Comparison of ENCODE assay signal across 8 cellular contexts in the genomic region with DNA sequence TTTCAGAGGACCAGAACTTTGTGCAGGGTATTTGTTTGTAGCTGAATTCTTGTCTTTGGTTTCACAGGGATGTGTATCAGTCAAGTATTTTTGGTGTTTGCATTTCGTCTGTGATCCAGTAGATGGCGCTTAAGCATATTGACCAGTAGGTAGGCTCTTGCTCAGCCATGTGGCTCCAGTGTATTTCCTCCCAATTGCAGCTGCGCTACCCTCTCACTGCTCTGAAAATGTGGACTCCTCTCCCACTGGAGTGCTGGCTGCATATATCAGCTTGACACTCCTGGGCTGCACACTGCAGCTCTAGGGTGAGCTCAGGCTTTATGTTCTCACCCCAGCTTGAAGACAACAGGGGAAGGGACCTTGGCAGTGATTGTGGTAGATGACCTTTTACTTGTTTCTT.
DNase-seq lines count a peak whose midpoint lies in the region; ATAC-seq lines count a peak whose summit lies in the region.

No MANE protein-coding gene starts in this region.

- ATAC-seq in activated T-cell treated with anti-CD3 and anti-CD28 coated beads, Interleukin-2, amount 50 U/mL, for 72 hours (replicated peaks in 1 of 2) = peak in 1 of 2 donors; percentile 7
- peak; percentile 74 for ATAC-seq in stimulated activated memory B cell treated with anti-CD40 and anti-IgM and Interleukin-4, amounts not matched to agents 10 μg/mL and 1 μg/mL and 100 μg/mL, for 72 hours
- ATAC-seq in left colon = no peak

- no peaks in the 10 kb centered on the region for H3K27me3 Mint-ChIP-seq in activated T-cell treated with anti-CD3 and anti-CD28 coated beads, Interleukin-2, amount 50 U/mL, for 72 hours (ENCODE audit: low read depth)
- peaks cover 11% of the 10 kb centered on the region for H3K27me3 Mint-ChIP-seq in stimulated activated memory B cell treated with anti-CD40 and anti-IgM and Interleukin-4, amounts not matched to agents 10 μg/mL and 1 μg/mL and 100 μg/mL, for 72 hours

- no peaks in the 10 kb centered on the region for H3K79me2 ChIP-seq in GM23248 (ENCODE audit: insufficient read depth)

- no peaks in the 10 kb centered on the region for H3K9me3 ChIP-seq in GM23248 (ENCODE audit: low read depth)

- H4K20me1 ChIP-seq in GM23248 (ENCODE audit: insufficient read depth) = no peaks in the 10 kb centered on the region

- no peaks in the 10 kb centered on the region for H3K4me1 Mint-ChIP-seq in activated T-cell treated with anti-CD3 and anti-CD28 coated beads, Interleukin-2, amount 50 U/mL, for 72 hours (ENCODE audit: low read depth)
- H3K4me1 Mint-ChIP-seq in stimulated activated memory B cell treated with anti-CD40 and anti-IgM and Interleukin-4, amounts not matched to agents 10 μg/mL and 1 μg/mL and 100 μg/mL, for 72 hours = peaks cover 7% of the 10 kb centered on the region

- intact Hi-C loops in left colon (cut with DNase I, micrococcal nuclease) = no loop called here

- H3K4me3 Mint-ChIP-seq in activated T-cell treated with anti-CD3 and anti-CD28 coated beads, Interleukin-2, amount 50 U/mL, for 72 hours = no peak overlapping the region
- no peak overlapping the region for H3K4me3 Mint-ChIP-seq in stimulated activated memory B cell treated with anti-CD40 and anti-IgM and Interleukin-4, amounts not matched to agents 10 μg/mL and 1 μg/mL and 100 μg/mL, for 72 hours

- H3K4me3 ChIP-seq in GM23248 = no peak overlapping the region

- peak overlapping the region; percentile 38; the same call in 1 of the 2 replicates for H2AFZ ChIP-seq in GM23248

- H3K4me2 ChIP-seq in GM23248 (ENCODE audit: unreplicated experiment) = no peak overlapping the region

- H3K9me2 ChIP-seq in GM23248 (ENCODE audit: insufficient read depth) = no peaks in the 10 kb centered on the region

- peak; percentile 1 to 2 for DNase-seq in activated T-cell treated with anti-CD3 and anti-CD28 coated beads, Interleukin-2, amount 50 U/mL, for 72 hours
- no peak for DNase-seq in activated T-cell treated with anti-CD3 and anti-CD28 coated beads, Interleukin-2, amount 50 U/mL, for 48 hours
- DNase-seq in GM23248 (peak; percentile 60), HuH-7 (ENCODE audit: low spot score) (peak; percentile 36), RKO (ENCODE audit: low spot score) (peak; percentile 58), fibroblast of the conjunctiva (ENCODE audit: low read depth) (peak; percentile 47), left colon (no peak)

- H3K9ac ChIP-seq in GM23248 = no peak overlapping the region

- H3K36me3 ChIP-seq in GM23248 (ENCODE audit: low read depth) = no peaks in the 10 kb centered on the region

- no peaks in the 10 kb centered on the region for H3F3A ChIP-seq in GM23248 (ENCODE audit: insufficient read depth)

- H3K9me3 Mint-ChIP-seq in activated T-cell treated with anti-CD3 and anti-CD28 coated beads, Interleukin-2, amount 50 U/mL, for 72 hours = peaks cover 0 to 2% of the 10 kb centered on the region in 2 donors
- no peaks in the 10 kb centered on the region for H3K9me3 Mint-ChIP-seq in stimulated activated memory B cell treated with anti-CD40 and anti-IgM and Interleukin-4, amounts not matched to agents 10 μg/mL and 1 μg/mL and 100 μg/mL, for 72 hours

- no peaks in the 10 kb centered on the region for H3K27me3 ChIP-seq in GM23248 (replicated peaks; ENCODE audit: insufficient read depth)

- no peaks in the 10 kb centered on the region for H3K4me1 ChIP-seq in GM23248 (ENCODE audit: insufficient read depth)

- in situ Hi-C loops in GM23248 (cut with MboI) = no loop called here

- H3K36me3 Mint-ChIP-seq in activated T-cell treated with anti-CD3 and anti-CD28 coated beads, Interleukin-2, amount 50 U/mL, for 72 hours (ENCODE audit: insufficient read depth in 2 of 2) = no peaks in the 10 kb centered on the region
- H3K36me3 Mint-ChIP-seq in stimulated activated memory B cell treated with anti-CD40 and anti-IgM and Interleukin-4, amounts not matched to agents 10 μg/mL and 1 μg/mL and 100 μg/mL, for 72 hours = no peaks in the 10 kb centered on the region

- no peak overlapping the region for H3K27ac ChIP-seq in GM23248

- WGBS in GM23248 (ENCODE audit: low coverage in 1 of 2, low lambda C conversion rate in 2 of 2, missing lambda C conversion rate in 2 of 2), 2 experiments = 10 to 21% methylated on average over 3 of the region's 3 CpGs

- no peak overlapping the region for H3K27ac Mint-ChIP-seq in activated T-cell treated with anti-CD3 and anti-CD28 coated beads, Interleukin-2, amount 50 U/mL, for 72 hours
- H3K27ac Mint-ChIP-seq in stimulated activated memory B cell treated with anti-CD40 and anti-IgM and Interleukin-4, amounts not matched to agents 10 μg/mL and 1 μg/mL and 100 μg/mL, for 72 hours = no peak overlapping the region

Comparison
In these comparisons a context has a peak if more than half of its experiments do, and no peak if none do; other contexts are left out.
1. DNase-seq: peak in activated T-cell treated with anti-CD3 and anti-CD28 coated beads, Interleukin-2, amount 50 U/mL, for 72 hours (2 of 2), GM23248 (single experiment), HuH-7 (single experiment), RKO (single experiment) and fibroblast of the conjunctiva (single experiment); none in activated T-cell treated with anti-CD3 and anti-CD28 coated beads, Interleukin-2, amount 50 U/mL, for 48 hours (0 of 2) and left colon (0 of 2).